ENCODE assay signal across 17 cellular contexts in the genomic region with DNA sequence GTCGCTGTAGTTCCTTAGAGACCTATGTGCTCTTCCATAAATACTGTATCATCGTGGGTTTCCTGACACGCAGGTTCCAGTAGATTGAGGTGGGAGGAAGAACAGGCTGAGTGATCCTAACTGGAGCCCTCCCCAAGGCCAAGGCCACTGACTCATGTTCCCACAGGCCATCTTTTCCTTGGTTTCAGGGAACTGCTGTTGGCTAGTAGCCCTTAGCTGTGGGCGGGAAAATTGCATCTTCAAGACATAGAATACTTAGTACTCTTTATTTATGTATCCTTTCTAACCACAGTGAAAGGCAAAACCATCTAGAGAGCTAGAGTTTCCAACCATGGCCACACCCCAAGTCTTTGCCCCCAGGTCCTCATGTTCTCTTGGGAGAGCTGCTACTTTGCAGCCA. TPM values are rescaled to one million over a fixed set of nuclear protein-coding genes. Genes with fewer than 3 reads are reported as not detected.
DNase-seq lines count a peak whose midpoint lies in the region; ATAC-seq and TF ChIP-seq lines count a peak whose summit lies in the region.
"Had no signal": no experiment of that assay in that cellular context is flagged by ENCODE, and none has a peak within 500 bp of the region (broad histone marks: within the 10 kb centered on the region; RNA-seq: fewer than 3 reads in every experiment).

No MANE protein-coding gene starts in this region.

- H3K4me3 Mint-ChIP-seq in MCF 10A (ENCODE audit: unreplicated experiment): peak overlapping the region; percentile 3

- H3K36me3 ChIP-seq in vagina: no peaks in the 10 kb centered on the region
- H3K36me3 ChIP-seq: lower lobe of right lung, transverse colon had no signal

- H3K4me3 ChIP-seq in right cardiac atrium (ENCODE audit: low read length): no peak overlapping the region
- H3K4me3 ChIP-seq in vagina: no peak overlapping the region
- H3K4me3 ChIP-seq: GM12878, hepatocyte, lower lobe of right lung, transverse colon had no signal

- no peaks in the 10 kb centered on the region for H3K36me3 Mint-ChIP-seq in MCF 10A (ENCODE audit: insufficient read depth, unreplicated experiment)

- H3K9me3 Mint-ChIP-seq in MCF 10A (ENCODE audit: unreplicated experiment): no peaks in the 10 kb centered on the region

- CTCF ChIA-PET in MCF 10A (lab: Yijun Ruan, JAX): interaction anchor here (0.6 to 3.4 kb wide), 6 partner anchors 18 to 269 kb away, joined by 3 to 18 read pairs (median 3); no protein-coding TSS in a partner anchor

- H3K4me1 ChIP-seq in right cardiac atrium (ENCODE audit: control insufficient read depth, insufficient read depth, low read length) (peaks cover 3% of the 10 kb centered on the region), vagina (peaks cover 23% of the 10 kb centered on the region)
- H3K4me1 ChIP-seq: lower lobe of right lung, transverse colon had no signal

- H3K27me3 ChIP-seq in right cardiac atrium (ENCODE audit: control insufficient read depth, insufficient read depth): no peaks in the 10 kb centered on the region
- H3K27me3 ChIP-seq in vagina: no peaks in the 10 kb centered on the region
- H3K27me3 ChIP-seq: hepatocyte, transverse colon had no signal

- peak; percentile 45 for ATAC-seq in left ventricle myocardium superior
- no peak for ATAC-seq in right cardiac atrium
- no peak for ATAC-seq in GM21423 (IDR thresholded peaks at IDR 0.05; ENCODE audit: unreplicated experiment)
- ATAC-seq: GM12878 had no signal

- no peak for TF ChIP-seq POLR2A in vagina (IDR thresholded peaks at IDR 0.05)

- intact Hi-C loops in left ventricle myocardium superior (cut with micrococcal nuclease) (no loop called here), right cardiac atrium (cut with DNase I) (no loop called here), MCF 10A (cut with micrococcal nuclease) (loop anchor here (5.0 kb wide), 1 partner anchor 44 kb away; no protein-coding TSS in a partner anchor), vagina (cut with DNase I) (loop anchor here (2.0 kb wide), 1 partner anchor 259 kb away; no protein-coding TSS in a partner anchor)

- peak overlapping the region; percentile 85 for H3K27ac Mint-ChIP-seq in MCF 10A (ENCODE audit: low read depth, unreplicated experiment)

- no peaks in the 10 kb centered on the region for H3K9me3 ChIP-seq in right cardiac atrium (ENCODE audit: control insufficient read depth, low read length)
- no peaks in the 10 kb centered on the region for H3K9me3 ChIP-seq in vagina

- TF ChIP-seq CTCF in MCF 10A (IDR thresholded peaks at IDR 0.05; ENCODE audit: unreplicated experiment): no peak
- no peak for TF ChIP-seq CTCF in vagina (IDR thresholded peaks at IDR 0.05)

- H3K27ac ChIP-seq in right cardiac atrium (ENCODE audit: low read length) (no peak overlapping the region), vagina (peak overlapping the region; percentile 77)
- H3K27ac ChIP-seq: hepatocyte, lower lobe of right lung had no signal

- WGBS in right cardiac atrium: 92% methylated on average over 4 of the region's 4 CpGs

- no peaks in the 10 kb centered on the region for H3K27me3 Mint-ChIP-seq in MCF 10A (ENCODE audit: insufficient read depth, unreplicated experiment)

- H3K4me1 Mint-ChIP-seq in MCF 10A (ENCODE audit: insufficient read depth, unreplicated experiment): peaks cover 28% of the 10 kb centered on the region

- POLR2A ChIA-PET in MCF 10A (lab: Yijun Ruan, JAX): interaction anchor here (1.0 to 3.7 kb wide), 6 partner anchors 13 to 56 kb away, joined by 4 to 28 read pairs (median 12); a partner anchor contains a TSS

- DNase-seq in left ventricle myocardium superior (no peak), right cardiac atrium (no peak), MCF 10A (ENCODE audit: unreplicated experiment) (peak; percentile 94), kidney tubule cell (ENCODE audit: low spot score) (peak; percentile 9), vagina (ENCODE audit: extremely low spot score in 2 of 2) (peak in 1 of 2 donors; percentile 92), NCI-H2029 treated with DMSO at 0.1 percent for 48 hours (lab: John Stamatoyannopoulos, UW) (no peak), iPS-NIHi11 (ENCODE audit: low spot score) (no peak)
- DNase-seq: ACHN; activated CD4-positive, CD25-positive, alpha-beta regulatory T cell; DMS53; effector memory CD4-positive, alpha-beta T cell; lower lobe of right lung; stimulated activated CD4-positive, alpha-beta T cell treated with anti-CD3 and anti-CD28 coated beads, Interleukin-12 subunit alpha, Interleukin-12 subunit beta, amount 100 ng/mL, for 4 hours; transverse colon had no signal

- no TSS peak for BruUV-seq in MCF 10A (replicated peaks; lab: Mats Ljungman, UMichigan)

RNA-seq across cellular contexts. Expression of a gene that starts 55.9 kb away (rescaled TPM):
- total RNA-seq in left ventricle myocardium superior (90.7 TPM), right cardiac atrium (10 to 100 TPM; 70.1 to 91.4 (median 87.8) TPM), MCF 10A (2022) (249 and 274 TPM in 2 replicates), vagina (46.9 TPM)
- polyA plus RNA-seq in right cardiac atrium: 76.4 TPM

Comparison
In these comparisons a context has a peak if more than half of its experiments do, and no peak if none do; other contexts are left out.
1. DNase-seq: peak in MCF 10A (single experiment) and kidney tubule cell (single experiment); none in left ventricle myocardium superior (single experiment), right cardiac atrium (0 of 3), NCI-H2029 treated with DMSO at 0.1 percent for 48 hours (single experiment) and iPS-NIHi11 (single experiment).
2. intact Hi-C loops: an anchor here in MCF 10A (5.0 kb wide) and vagina (2.0 kb wide); none called in left ventricle myocardium superior and right cardiac atrium.